ENCODE assay signal across 9 cellular contexts in genomic region chr5:165029471-165029870, GRCh38.
DNase-seq lines count a peak whose midpoint lies in the region; ATAC-seq, FAIRE-seq and TF ChIP-seq lines count a peak whose summit lies in the region.
"Had no signal": no experiment of that assay in that cellular context is flagged by ENCODE, and none has a peak within 500 bp of the region (broad histone marks: within the 10 kb centered on the region; RNA-seq: fewer than 3 reads in every experiment).

No MANE protein-coding gene starts in this region.

- POLR2A ChIA-PET in Caco-2 (lab: Charles Lee): no interaction called here

- H3K4me1 Mint-ChIP-seq in Caco-2 (ENCODE audit: low read depth, unreplicated experiment): no peaks in the 10 kb centered on the region
- H3K4me1 Mint-ChIP-seq in natural killer cell treated with Interleukin-12 subunit alpha and Interleukin-12 subunit beta and Interleukin-15 and Interleukin-18, amount 100 ng/mL, for 72 hours (ENCODE audit: low read depth in 2 of 2): no peaks in the 10 kb centered on the region

- H3K4me1 ChIP-seq in Caco-2: no peaks in the 10 kb centered on the region

- TF ChIP-seq POLR2A in GM18505 (IDR thresholded peaks at IDR 0.05; ENCODE audit: borderline replicate concordance, extremely low read depth, insufficient read depth, insufficient read length): no peak

- H3K4me3 ChIP-seq in Caco-2 (ENCODE audit: low read depth, low read length): no peak overlapping the region

- no peaks in the 10 kb centered on the region for H3K9me3 ChIP-seq in Caco-2

- CTCF ChIA-PET in Caco-2 (lab: Charles Lee): no interaction called here

- H3K27me3 ChIP-seq in Caco-2 (replicated peaks; ENCODE audit: control insufficient read depth, insufficient read depth, low read length): no peaks in the 10 kb centered on the region

- H3K36me3 ChIP-seq in Caco-2 (ENCODE audit: control insufficient read depth, insufficient read depth, low read length): no peaks in the 10 kb centered on the region

- no peak overlapping the region for H3K4me3 Mint-ChIP-seq in Caco-2 (ENCODE audit: unreplicated experiment)
- H3K4me3 Mint-ChIP-seq in natural killer cell treated with Interleukin-12 subunit alpha and Interleukin-12 subunit beta and Interleukin-15 and Interleukin-18, amount 100 ng/mL, for 72 hours: no peak overlapping the region

- BruUV-seq in Caco-2 (replicated peaks; lab: Mats Ljungman, UMichigan): no TSS peak

- intact Hi-C loops in Caco-2 (cut with micrococcal nuclease; ENCODE audit: unreplicated experiment): loop anchor here (1.0 to 5.0 kb wide), 2 partner anchors 180 to 428 kb away; no protein-coding TSS in a partner anchor

- H3K9me3 Mint-ChIP-seq in Caco-2 (ENCODE audit: unreplicated experiment): no peaks in the 10 kb centered on the region
- H3K9me3 Mint-ChIP-seq in natural killer cell treated with Interleukin-12 subunit alpha and Interleukin-12 subunit beta and Interleukin-15 and Interleukin-18, amount 100 ng/mL, for 72 hours: peaks cover 2% of the 10 kb centered on the region

- DNase-seq in Caco-2 (peak; percentile 38 to 56), RCC 7860 (ENCODE audit: low spot score) (peak; percentile 11), globus pallidus (ENCODE audit: low spot score) (peak; percentile 11), SHP77 treated with DMSO at 0.1 percent for 48 hours (lab: John Stamatoyannopoulos, UW) (no peak)
- no peak for DNase-seq in natural killer cell treated with Interleukin-12 subunit alpha and Interleukin-12 subunit beta and Interleukin-15 and Interleukin-18, amount 100 ng/mL, for 72 hours (ENCODE audit: low spot score)

- ATAC-seq in HG03432 (IDR thresholded peaks at IDR 0.05; ENCODE audit: unreplicated experiment) (peak; percentile 71), GM18502 (IDR thresholded peaks at IDR 0.05; ENCODE audit: poor library complexity, unreplicated experiment) (no peak), GM18505 (IDR thresholded peaks at IDR 0.05; ENCODE audit: unreplicated experiment) (no peak)
- ATAC-seq in natural killer cell treated with Interleukin-12 subunit alpha and Interleukin-12 subunit beta and Interleukin-15 and Interleukin-18, amount 100 ng/mL, for 72 hours: no peak

- TF ChIP-seq CTCF in Caco-2 (IDR thresholded peaks at IDR 0.05; ENCODE audit: insufficient read depth in 1 of 2, low read depth in 1 of 2, low read length in 1 of 2, severe bottlenecking in 1 of 2, unreplicated experiment in 1 of 2): peak; percentile 21 to 47

- no peak overlapping the region for H3K27ac Mint-ChIP-seq in Caco-2 (ENCODE audit: unreplicated experiment)
- no peak overlapping the region for H3K27ac Mint-ChIP-seq in natural killer cell treated with Interleukin-12 subunit alpha and Interleukin-12 subunit beta and Interleukin-15 and Interleukin-18, amount 100 ng/mL, for 72 hours

- no peaks in the 10 kb centered on the region for H3K36me3 Mint-ChIP-seq in Caco-2 (ENCODE audit: insufficient read depth, unreplicated experiment)
- no peaks in the 10 kb centered on the region for H3K36me3 Mint-ChIP-seq in natural killer cell treated with Interleukin-12 subunit alpha and Interleukin-12 subunit beta and Interleukin-15 and Interleukin-18, amount 100 ng/mL, for 72 hours

- FAIRE-seq in RCC 7860 (lab: Jason Lieb, UNC): no peak
- FAIRE-seq: TTC549 had no signal

- no peaks in the 10 kb centered on the region for H3K27me3 Mint-ChIP-seq in Caco-2 (ENCODE audit: insufficient read depth, unreplicated experiment)
- H3K27me3 Mint-ChIP-seq in natural killer cell treated with Interleukin-12 subunit alpha and Interleukin-12 subunit beta and Interleukin-15 and Interleukin-18, amount 100 ng/mL, for 72 hours: no peaks in the 10 kb centered on the region

Comparison
In these comparisons a context has a peak if more than half of its experiments do, and no peak if none do; other contexts are left out.
1. DNase-seq: peak in Caco-2 (2 of 2), RCC 7860 (single experiment) and globus pallidus (single experiment); none in SHP77 treated with DMSO at 0.1 percent for 48 hours (single experiment) and natural killer cell treated with Interleukin-12 subunit alpha and Interleukin-12 subunit beta and Interleukin-15 and Interleukin-18, amount 100 ng/mL, for 72 hours (single experiment).